Comparison of ENCODE assay signal across 13 cellular contexts in genomic region chr9:99112750-99113417, GRCh38. TPM values are rescaled to one million over a fixed set of nuclear protein-coding genes. Genes with fewer than 3 reads are reported as not detected.
A peak's percentile ranks its signal among the peaks of the same experiment; 100 is the strongest.
DNase-seq lines count a peak whose midpoint lies in the region; ATAC-seq and TF ChIP-seq lines count a peak whose summit lies in the region.
"Had no signal": no experiment of that assay in that cellular context is flagged by ENCODE, and none has a peak within 500 bp of the region (broad histone marks: within the 10 kb centered on the region; RNA-seq: fewer than 3 reads in every experiment).

No MANE protein-coding gene starts in this region.

- H3K27me3 Mint-ChIP-seq in endothelial cell (ENCODE audit: unreplicated experiment) (no peaks in the 10 kb centered on the region), nephron progenitor cell (ENCODE audit: low read depth, poor library complexity) (peaks cover 3% of the 10 kb centered on the region)

- no peaks in the 10 kb centered on the region for H3K9me3 Mint-ChIP-seq in endothelial cell (ENCODE audit: unreplicated experiment)
- H3K9me3 Mint-ChIP-seq in nephron progenitor cell: no peaks in the 10 kb centered on the region

- H3K4me1 ChIP-seq in uterus: peaks cover 10 to 17% of the 10 kb centered on the region in 2 donors

- intact Hi-C loops in uterus (cut with DNase I; ENCODE audit: low total_unique reads): no loop called here

- DNase-seq in stimulated activated CD4-positive, alpha-beta T cell treated with anti-CD3 and anti-CD28 coated beads, Interleukin-15, amount 100 ng/mL, for 24 hours: peak; percentile 17
- no peak for DNase-seq in stimulated activated CD4-positive, alpha-beta T cell treated with anti-CD3 and anti-CD28 coated beads, Interleukin-12 subunit alpha, Interleukin-12 subunit beta, amount 100 ng/mL, for 4 hours
- peak; percentile 38 for DNase-seq in activated CD4-positive, alpha-beta T cell treated with anti-CD3 and anti-CD28 coated beads, Interleukin-2, amount 50 U/mL, for 1 hour
- DNase-seq in endothelial cell (ENCODE audit: low spot score) (no peak), uterus (no peak), nephron progenitor cell (no peak), substantia nigra (lab: John Stamatoyannopoulos, UW) (no peak)
- DNase-seq: HCEC 1CT, MG63, NCI-H748 treated with DMSO at 0.1 percent for 48 hours had no signal

- H3K27ac ChIP-seq in uterus (peak overlapping the region; percentile 17 to 47), substantia nigra (ENCODE audit: low read depth, low read length, poor library complexity, severe bottlenecking) (no peak overlapping the region)
- H3K27ac ChIP-seq: neural progenitor cell had no signal

- no peak for ATAC-seq in GM21619 (IDR thresholded peaks at IDR 0.05; ENCODE audit: unreplicated experiment)

- no peak overlapping the region for H3K4me3 Mint-ChIP-seq in endothelial cell (ENCODE audit: unreplicated experiment)
- H3K4me3 Mint-ChIP-seq in nephron progenitor cell: no peak overlapping the region
- H3K4me3 Mint-ChIP-seq: neural progenitor cell had no signal

- no peaks in the 10 kb centered on the region for H3K36me3 ChIP-seq in uterus
- H3K36me3 ChIP-seq: MG63, neural progenitor cell, tibial nerve had no signal

- H3K4me1 Mint-ChIP-seq in endothelial cell (ENCODE audit: unreplicated experiment) (peaks cover 50% of the 10 kb centered on the region), nephron progenitor cell (peaks cover 46% of the 10 kb centered on the region)

- TF ChIP-seq POLR2A in uterus (IDR thresholded peaks at IDR 0.05): no peak

- H3K27ac Mint-ChIP-seq in endothelial cell (ENCODE audit: unreplicated experiment) (peak overlapping the region; percentile 33), nephron progenitor cell (no peak overlapping the region)
- H3K27ac Mint-ChIP-seq: neural progenitor cell had no signal

- H3K9me3 ChIP-seq in uterus: no peaks in the 10 kb centered on the region
- H3K9me3 ChIP-seq: MG63, tibial nerve had no signal

- no peaks in the 10 kb centered on the region for H3K27me3 ChIP-seq in uterus
- H3K27me3 ChIP-seq: MG63, neural progenitor cell, tibial nerve had no signal

- TF ChIP-seq CTCF in endothelial cell (IDR thresholded peaks at IDR 0.05; ENCODE audit: unreplicated experiment): no peak
- TF ChIP-seq CTCF in uterus (IDR thresholded peaks at IDR 0.05): no peak
- TF ChIP-seq CTCF in nephron progenitor cell (IDR thresholded peaks at IDR 0.05): no peak

- H3K4me3 ChIP-seq in uterus: no peak overlapping the region
- H3K4me3 ChIP-seq: MG63, neural progenitor cell, tibial nerve had no signal

- H3K36me3 Mint-ChIP-seq in endothelial cell (ENCODE audit: low read depth, unreplicated experiment) (no peaks in the 10 kb centered on the region), nephron progenitor cell (ENCODE audit: low read depth) (peaks cover 34% of the 10 kb centered on the region)

RNA-seq across cellular contexts. Expression of gene TGFBR1, which starts 8.0 kb away (rescaled TPM):
- total RNA-seq in endothelial cell (ENCODE audit: unreplicated experiment) (206 TPM), uterus (100 to 1,000 TPM in 1 of 4 donors, 10 to 100 TPM in 3; 27.1 to 101 (median 41.3) TPM)

Comparison
In these comparisons a context has a peak if more than half of its experiments do, and no peak if none do; other contexts are left out.
1. DNase-seq: peak in stimulated activated CD4-positive, alpha-beta T cell treated with anti-CD3 and anti-CD28 coated beads, Interleukin-15, amount 100 ng/mL, for 24 hours (single experiment) and activated CD4-positive, alpha-beta T cell treated with anti-CD3 and anti-CD28 coated beads, Interleukin-2, amount 50 U/mL, for 1 hour (single experiment); none in stimulated activated CD4-positive, alpha-beta T cell treated with anti-CD3 and anti-CD28 coated beads, Interleukin-12 subunit alpha, Interleukin-12 subunit beta, amount 100 ng/mL, for 4 hours (single experiment), endothelial cell (single experiment), uterus (0 of 2), nephron progenitor cell (single experiment) and substantia nigra (0 of 49).